ENCODE assay signal across 25 cellular contexts in the genomic region with DNA sequence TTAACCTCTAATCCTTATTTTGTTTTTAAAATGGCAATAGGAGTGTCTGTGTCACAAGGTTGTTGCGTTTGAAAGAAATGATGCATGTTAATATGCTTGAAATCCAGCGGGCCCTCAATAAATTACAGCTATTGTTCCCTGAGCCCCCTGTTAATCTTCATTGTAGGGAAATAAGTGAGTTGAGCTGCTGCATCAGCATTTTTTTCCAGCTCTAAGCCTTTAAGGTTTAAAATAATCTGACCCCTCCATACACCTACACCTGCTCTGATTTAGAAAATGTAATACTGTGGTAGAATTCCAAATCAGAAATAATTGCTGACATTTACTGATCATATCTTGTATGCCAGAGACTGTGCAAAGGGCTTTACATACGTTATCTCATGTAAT. TPM values are rescaled to one million over a fixed set of nuclear protein-coding genes. Genes with fewer than 3 reads are reported as not detected.
"Had no signal": no experiment of that assay in that cellular context is flagged by ENCODE, and none has a peak within 500 bp of the region (broad histone marks: within the 10 kb centered on the region; RNA-seq: fewer than 3 reads in every experiment).

No MANE protein-coding gene starts in this region.

- H3K27ac ChIP-seq: left ventricle myocardium inferior, ovary, psoas muscle, right atrium auricular region, thyroid gland, upper lobe of right lung had no signal

- H3K9me3 ChIP-seq: left ventricle myocardium inferior, neutrophil, ovary, psoas muscle, right atrium auricular region, thyroid gland, upper lobe of right lung had no signal

- H3K27ac Mint-ChIP-seq: activated CD4-positive, alpha-beta memory T cell treated with anti-CD3 and anti-CD28 coated beads for 36 hours; nephron; T-helper 1 cell treated with Interleukin-12 subunit alpha and Interleukin-12 subunit beta and Interleukin-4 antibody, amounts not matched to agents 30 μg/mL and 1 μg/mL, for 36 hours had no signal

- FAIRE-seq: colon had no signal

- DNase-seq: activated CD4-positive, alpha-beta memory T cell treated with anti-CD3 and anti-CD28 coated beads for 36 hours; activated CD4-positive, alpha-beta T cell treated with anti-CD3 and anti-CD28 coated beads for 48 hours; activated gamma-delta T cell; aorta; brain microvascular endothelial cell; foreskin melanocyte; glutamatergic neuron; hippocampal formation; left ventricle myocardium inferior; psoas muscle; stimulated activated CD4-positive, alpha-beta T cell treated with anti-CD3 and anti-CD28 coated beads, Interleukin-12 subunit alpha, Interleukin-12 subunit beta, amount 100 ng/mL, for 4 hours; stimulated activated CD4-positive, alpha-beta T cell treated with anti-CD3 and anti-CD28 coated beads, Interleukin-4, amount 100 ng/mL, for 4 hours; stimulated activated naive CD8-positive, alpha-beta T cell treated with anti-CD3 and anti-CD28 coated beads, Interleukin-15, Interleukin-2, amounts not matched to agents 100 U/mL and 50 U/mL, for 24 hours; thyroid gland; upper lobe of right lung had no signal

- H3K36me3 ChIP-seq: brain microvascular endothelial cell, left ventricle myocardium inferior, ovary, right atrium auricular region, thyroid gland, upper lobe of right lung had no signal

- ATAC-seq: activated naive CD4-positive, alpha-beta T cell treated with anti-CD3 and anti-CD28 coated beads, Interleukin-2, amount 50 U/mL, for 72 hours; psoas muscle; stimulated activated naive CD8-positive, alpha-beta T cell treated with anti-CD3 and anti-CD28 coated beads, Interleukin-15, Interleukin-2, amounts not matched to agents 100 U/mL and 50 U/mL, for 24 hours; upper lobe of right lung had no signal

- H3K9me3 Mint-ChIP-seq: activated CD4-positive, alpha-beta memory T cell treated with anti-CD3 and anti-CD28 coated beads for 36 hours; activated naive CD4-positive, alpha-beta T cell treated with anti-CD3 and anti-CD28 coated beads, Interleukin-2, amount 50 U/mL, for 72 hours; central memory CD8-positive, alpha-beta T cell; endodermal cell; memory B cell; nephron; T-helper 1 cell treated with Interleukin-12 subunit alpha and Interleukin-12 subunit beta and Interleukin-4 antibody, amounts not matched to agents 30 μg/mL and 1 μg/mL, for 36 hours had no signal

- H3K27me3 ChIP-seq: brain microvascular endothelial cell, neutrophil, ovary, right atrium auricular region, thyroid gland, upper lobe of right lung had no signal

- H3K4me3 ChIP-seq: left ventricle myocardium inferior, ovary, right atrium auricular region, thyroid gland, upper lobe of right lung had no signal

- H3K27me3 Mint-ChIP-seq: activated CD4-positive, alpha-beta memory T cell treated with anti-CD3 and anti-CD28 coated beads for 36 hours; central memory CD8-positive, alpha-beta T cell; memory B cell had no signal

- H3K4me3 Mint-ChIP-seq: central memory CD8-positive, alpha-beta T cell; endodermal cell had no signal

RNA-seq across cellular contexts. Expression of gene CPE, which starts 53.9 kb away (rescaled TPM):
- total RNA-seq: activated CD4-positive, alpha-beta memory T cell treated with anti-CD3 and anti-CD28 coated beads for 36 hours; activated naive CD4-positive, alpha-beta T cell treated with anti-CD3 and anti-CD28 coated beads, Interleukin-2, amount 50 U/mL, for 72 hours had no signal
